In the genomic region with DNA sequence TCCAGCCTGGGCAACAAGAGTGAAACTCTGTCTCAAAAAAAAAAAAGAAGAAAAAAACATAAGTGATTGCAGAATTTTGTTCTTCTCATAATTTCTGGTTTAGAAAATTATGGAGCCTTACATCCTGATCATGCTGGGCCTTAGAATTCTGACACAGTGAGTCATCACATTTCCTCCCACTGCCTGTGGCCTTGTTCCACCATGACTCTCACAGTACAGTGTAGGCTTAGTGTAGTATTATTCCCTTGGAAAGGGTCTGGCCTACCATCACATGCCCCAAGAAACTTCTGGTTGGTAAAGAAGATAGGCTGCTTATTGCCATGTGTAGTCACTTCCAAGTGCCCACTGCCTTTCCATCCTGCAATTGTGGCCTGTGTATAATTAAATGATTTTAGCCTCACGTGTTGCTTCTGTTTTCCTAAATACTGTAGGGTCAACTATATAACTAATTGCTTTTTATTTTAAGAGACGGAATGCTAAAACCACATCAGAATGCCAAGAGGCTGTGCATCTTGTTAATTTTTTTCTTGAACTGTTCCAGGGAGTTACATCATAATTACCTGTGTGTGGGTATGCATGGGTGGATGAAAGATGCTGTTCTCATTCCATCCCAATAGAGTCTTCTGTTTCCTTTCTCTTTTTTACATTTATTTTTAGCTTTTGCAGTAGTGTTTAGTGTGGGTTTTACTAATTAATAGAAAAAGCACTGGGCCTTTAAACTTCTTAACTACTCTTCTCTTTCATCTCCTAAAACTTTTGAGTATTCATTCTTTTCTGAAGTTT, we compare ENCODE assay signal across 9 cellular contexts. TPM values are rescaled to one million over a fixed set of nuclear protein-coding genes. Genes with fewer than 3 reads are reported as not detected.
DNase-seq lines count a peak whose midpoint lies in the region; ATAC-seq and TF ChIP-seq lines count a peak whose summit lies in the region.
"Had no signal": no experiment of that assay in that cellular context is flagged by ENCODE, and none has a peak within 500 bp of the region (broad histone marks: within the 10 kb centered on the region; RNA-seq: fewer than 3 reads in every experiment).

No MANE protein-coding gene starts in this region.

- H3K4me3 Mint-ChIP-seq in Calu3 (ENCODE audit: low read depth, unreplicated experiment) (no peak overlapping the region), natural killer cell (no peak overlapping the region)

- no peak overlapping the region for H3K4me3 ChIP-seq in brain microvascular endothelial cell (ENCODE audit: low read depth, low read length)

- TSS peak; percentile 50 for BruUV-seq in Calu3 (replicated peaks; lab: Mats Ljungman, UMichigan)

- H3K27ac ChIP-seq in brain microvascular endothelial cell: peak overlapping the region; percentile 72

- TF ChIP-seq CTCF in Calu3 (IDR thresholded peaks at IDR 0.05; ENCODE audit: unreplicated experiment): no peak
- TF ChIP-seq CTCF in brain microvascular endothelial cell (IDR thresholded peaks at IDR 0.05; ENCODE audit: low read depth, low read length, missing control alignments): no peak
- TF ChIP-seq CTCF in natural killer cell (IDR thresholded peaks at IDR 0.05): no peak

- peaks cover 47% of the 10 kb centered on the region for H3K36me3 Mint-ChIP-seq in Calu3 (ENCODE audit: insufficient read depth, unreplicated experiment)
- H3K36me3 Mint-ChIP-seq in natural killer cell: peaks cover 18% of the 10 kb centered on the region

- in situ Hi-C loops in brain microvascular endothelial cell (cut with HindIII; ENCODE audit: low pct_ligation_motif_present, low sequenced_read_pairs): no loop called here

- H3K4me1 Mint-ChIP-seq in Calu3 (ENCODE audit: low read depth, unreplicated experiment) (no peaks in the 10 kb centered on the region), natural killer cell (no peaks in the 10 kb centered on the region)

- no peaks in the 10 kb centered on the region for H3K27me3 Mint-ChIP-seq in Calu3 (ENCODE audit: unreplicated experiment)
- H3K27me3 Mint-ChIP-seq in natural killer cell (ENCODE audit: low read depth in 2 of 2): no peaks in the 10 kb centered on the region

- peaks cover 55% of the 10 kb centered on the region for H3K36me3 ChIP-seq in brain microvascular endothelial cell (replicated peaks)

- CTCF ChIA-PET in Calu3 (lab: Charles Lee): no interaction called here

- DNase-seq in Calu3 (no peak), MV-4-11 (lab: John Stamatoyannopoulos, UW) (peak; percentile 82), brain microvascular endothelial cell (peak; percentile 91), natural killer cell (no peak), NCI-H1092 treated with DMSO at 0.1 percent for 48 hours (lab: John Stamatoyannopoulos, UW) (no peak), NCI-H2107 (lab: John Stamatoyannopoulos, UW) (no peak)
- DNase-seq: left cardiac atrium had no signal

- H3K27ac Mint-ChIP-seq in Calu3 (ENCODE audit: unreplicated experiment) (no peak overlapping the region), natural killer cell (peak overlapping the region; percentile 45 to 50)

- intact Hi-C loops in Calu3 (cut with micrococcal nuclease; ENCODE audit: unreplicated experiment): no loop called here
- intact Hi-C loops in natural killer cell (cut with micrococcal nuclease): no loop called here

- ATAC-seq in natural killer cell (no peak), HG03378 (IDR thresholded peaks at IDR 0.05; ENCODE audit: unreplicated experiment) (no peak), GM21447 (IDR thresholded peaks at IDR 0.05; ENCODE audit: unreplicated experiment) (no peak)

- no peaks in the 10 kb centered on the region for H3K27me3 ChIP-seq in brain microvascular endothelial cell (replicated peaks)

- H3K9me3 Mint-ChIP-seq in Calu3 (ENCODE audit: low read depth, unreplicated experiment) (no peaks in the 10 kb centered on the region), natural killer cell (no peaks in the 10 kb centered on the region)

RNA-seq across cellular contexts. Expression of gene OGFOD1, which starts 25.9 kb away (rescaled TPM):
- 59.6 and 60.6 TPM in 2 replicates for total RNA-seq in Calu3 (2022)
- total RNA-seq in natural killer cell: 10 to 100 TPM; 12.7 to 20.6 (median 13.1) TPM

RNA-seq across cellular contexts. Expression of gene NUDT21, which starts 26.2 kb away (rescaled TPM):
- 234 and 266 TPM in 2 replicates for total RNA-seq in Calu3 (2022)
- 100 to 1,000 TPM in 1 of 3 donors, 10 to 100 TPM in 2; 78.1 to 108 (median 90.0) TPM for total RNA-seq in natural killer cell

RNA-seq across cellular contexts. Expression of gene BBS2, which starts 42.5 kb away (rescaled TPM):
- 35.5 and 36.4 TPM in 2 replicates for total RNA-seq in Calu3 (2022)
- total RNA-seq in natural killer cell: 10 to 100 TPM; 36.8 to 40.3 (median 38.2) TPM

RNA-seq across cellular contexts. Expression of gene AMFR, which starts 51.9 kb away (rescaled TPM):
- total RNA-seq in Calu3 (2022) (108 and 116 TPM in 2 replicates), natural killer cell (10 to 100 TPM; 58.4 to 87.1 (median 71.7) TPM)

Comparison
In these comparisons a context has a peak if more than half of its experiments do, and no peak if none do; other contexts are left out.
1. DNase-seq: peak in MV-4-11 (single experiment) and brain microvascular endothelial cell (single experiment); none in Calu3 (single experiment), natural killer cell (single experiment), NCI-H1092 treated with DMSO at 0.1 percent for 48 hours (single experiment) and NCI-H2107 (single experiment).